In genomic region chr20:25865715-25866656, GRCh38 we compare ENCODE assay signal across 8 cellular contexts.
A peak's percentile ranks its signal among the peaks of the same experiment; 100 is the strongest.
DNase-seq lines count a peak whose midpoint lies in the region; ATAC-seq lines count a peak whose summit lies in the region.

No MANE protein-coding gene starts in this region.

- peak; percentile 50 to 53 for DNase-seq in NCI-H2081 (lab: John Stamatoyannopoulos, UW)
- no peak for DNase-seq in NCI-H2081 treated with DMSO at 0.1 percent for 48 hours (lab: John Stamatoyannopoulos, UW)
- DNase-seq in NCI-H1930 (lab: John Stamatoyannopoulos, UW) = peak; percentile 57 to 77
- peak; percentile 56 to 67 for DNase-seq in activated CD4-positive, alpha-beta T cell treated with anti-CD3 and anti-CD28 coated beads for 24 hours (ENCODE audit: low read depth in 2 of 2)
- DNase-seq in cerebellar cortex (ENCODE audit: low spot score) = peak; percentile 86
- DNase-seq in islet precursor cell = peak; percentile 92
- peak; percentile 85 for DNase-seq in stimulated activated CD4-positive, alpha-beta T cell treated with anti-CD3 and anti-CD28 coated beads, Interleukin-15, amount 100 ng/mL, for 24 hours

- no peak for ATAC-seq in HG03520 (IDR thresholded peaks at IDR 0.05; ENCODE audit: unreplicated experiment)
